20 cellular contexts compared by ENCODE assay signal in genomic region chr10:38032881-38033280, GRCh38. TPM values are rescaled to one million over a fixed set of nuclear protein-coding genes. Genes with fewer than 3 reads are reported as not detected.
DNase-seq lines count a peak whose midpoint lies in the region; ATAC-seq, FAIRE-seq and TF ChIP-seq lines count a peak whose summit lies in the region.
"Had no signal": no experiment of that assay in that cellular context is flagged by ENCODE, and none has a peak within 500 bp of the region (broad histone marks: within the 10 kb centered on the region; RNA-seq: fewer than 3 reads in every experiment).

No MANE protein-coding gene starts in this region.

- H2AFZ ChIP-seq in HepG2 (ENCODE audit: low read length) (no peak overlapping the region), osteoblast (ENCODE audit: low read length) (peak overlapping the region; percentile 72)

- no peak overlapping the region for H3K4me2 ChIP-seq in HepG2 (ENCODE audit: low read depth, low read length)
- H3K4me2 ChIP-seq in osteoblast (ENCODE audit: insufficient read depth, low read length), result peak overlapping the region; percentile 57

- H3K9ac ChIP-seq in liver (ENCODE audit: low read depth in 1 of 2, low read length in 2 of 2) (no peak overlapping the region), HepG2 (ENCODE audit: insufficient read depth, low read depth, low read length) (no peak overlapping the region)

- 21% methylated on average over 5 of the region's 5 CpGs for WGBS in liver
- WGBS in HepG2 (ENCODE audit: low lambda C conversion rate), result 78% methylated on average over 5 of the region's 5 CpGs

- H3K27ac ChIP-seq in liver (ENCODE audit: low read depth in 1 of 2, low read length in 2 of 2), result peak overlapping the region; percentile 85 to 87
- H3K27ac ChIP-seq in HepG2 (ENCODE audit: extremely low read length, insufficient read depth, low read length), result no peak overlapping the region
- peak overlapping the region; percentile 45 for H3K27ac ChIP-seq in osteoblast (ENCODE audit: low read depth, low read length)
- no peak overlapping the region for H3K27ac ChIP-seq in substantia nigra (ENCODE audit: low read depth, low read length, poor library complexity, severe bottlenecking)
- H3K27ac ChIP-seq: prostate gland, SK-N-MC, tibial nerve had no signal

- POLR2A ChIA-PET in HepG2 (lab: Yijun Ruan, JAX), result no interaction called here

- TF ChIP-seq RAD21 in liver (IDR thresholded peaks at IDR 0.05), result peak; percentile 8 to 20
- no peak for TF ChIP-seq RAD21 in HepG2 (CRISPR knock-in tag; IDR thresholded peaks at IDR 0.05)

- BruUV-seq in HepG2 (replicated peaks; lab: Mats Ljungman, UMichigan), result no TSS peak

- no peaks in the 10 kb centered on the region for H3K27me3 Mint-ChIP-seq in progenitor cell of endocrine pancreas
- H3K27me3 Mint-ChIP-seq: activated naive CD8-positive, alpha-beta T cell had no signal

- no peak for FAIRE-seq in HepG2 (lab: Jason Lieb, UNC)

- in situ Hi-C loops in HepG2 (cut with HindIII; ENCODE audit: extremely low pct_ligation_motif_present, low pct_unique_long_range_greater_than_20kb), result no loop called here

- H3K4me3 ChIP-seq in liver (ENCODE audit: low read depth in 1 of 3, low read length in 3 of 3) (no peak overlapping the region), HepG2 (replicated peaks in 1 of 3; ENCODE audit: insufficient read depth in 1 of 3, low read depth in 2 of 3, low read length in 3 of 3) (no peak overlapping the region), osteoblast (ENCODE audit: insufficient read depth, low read length) (peak overlapping the region; percentile 30)
- H3K4me3 ChIP-seq: esophagus squamous epithelium, Peyer's patch, prostate gland, SK-N-MC, tibial nerve had no signal

- H3K36me3 ChIP-seq in liver (ENCODE audit: control insufficient read depth in 4 of 4, insufficient read depth in 3 of 4, low read depth in 1 of 4, low read length in 3 of 4) (peaks cover 5 to 34% (median 26%) of the 10 kb centered on the region in 4 donors), HepG2 (replicated peaks in 1 of 2; ENCODE audit: control insufficient read depth in 1 of 2, insufficient read depth in 2 of 2, low read length in 2 of 2) (peaks cover 7 to 26% of the 10 kb centered on the region in 2 experiments; a peak in 4 of 5 replicates), osteoblast (ENCODE audit: insufficient read depth, low read length) (peaks cover 13% of the 10 kb centered on the region)
- H3K36me3 ChIP-seq: prostate gland had no signal

- H3K27me3 ChIP-seq in liver (ENCODE audit: control insufficient read depth in 4 of 4, insufficient read depth in 4 of 4, low read length in 3 of 4), result no peaks in the 10 kb centered on the region
- no peaks in the 10 kb centered on the region for H3K27me3 ChIP-seq in HepG2 (ENCODE audit: control insufficient read depth in 1 of 2, insufficient read depth in 2 of 2, low read length in 2 of 2)
- no peaks in the 10 kb centered on the region for H3K27me3 ChIP-seq in osteoblast (ENCODE audit: insufficient read depth, low read length)
- H3K27me3 ChIP-seq: esophagus squamous epithelium, Peyer's patch, tibial nerve had no signal

- no peak for TF ChIP-seq CTCF in liver (IDR thresholded peaks at IDR 0.05; ENCODE audit: low read depth, low read length, missing input control)
- no peak for TF ChIP-seq CTCF in HepG2 (CRISPR knock-in tag; IDR thresholded peaks at IDR 0.05)
- no peak for TF ChIP-seq CTCF in osteoblast (IDR thresholded peaks at IDR 0.05; ENCODE audit: extremely low read depth, low read depth, low read length)
- TF ChIP-seq CTCF in progenitor cell of endocrine pancreas (IDR thresholded peaks at IDR 0.05; ENCODE audit: unreplicated experiment), result no peak

- H3K9me3 Mint-ChIP-seq in progenitor cell of endocrine pancreas (ENCODE audit: low read depth), result peaks cover 8% of the 10 kb centered on the region
- H3K9me3 Mint-ChIP-seq: stimulated activated effector memory CD8-positive, alpha-beta T cell treated with anti-CD3 and anti-CD28 coated beads, Interleukin-12 subunit alpha, Interleukin-12 subunit beta, amount 100 ng/mL, for 72 hours had no signal

- CTCF ChIA-PET in HepG2 (lab: Yijun Ruan, JAX; ENCODE audit: low intra/inter-chr PET ratio, low total read pairs), result no interaction called here

- H3K36me3 Mint-ChIP-seq in progenitor cell of endocrine pancreas (ENCODE audit: insufficient read depth), result peaks cover 71% of the 10 kb centered on the region

- TF ChIP-seq POLR2A in HepG2 (IDR thresholded peaks at IDR 0.05; ENCODE audit: insufficient read depth in 1 of 2, low read depth in 2 of 2, low read length in 2 of 2), result no peak

- TF ChIP-seq EP300 in HepG2 (IDR thresholded peaks at IDR 0.05; ENCODE audit: low read depth in 2 of 2, low read length in 2 of 2) (no peak), HepG2 (CRISPR knock-in tag; IDR thresholded peaks at IDR 0.05; ENCODE audit: borderline replicate concordance) (no peak)

- no peaks in the 10 kb centered on the region for H3K9me3 ChIP-seq in liver (ENCODE audit: control insufficient read depth in 4 of 4, low read length in 3 of 4)
- no peaks in the 10 kb centered on the region for H3K9me3 ChIP-seq in HepG2 (ENCODE audit: low read length)
- H3K9me3 ChIP-seq in osteoblast (ENCODE audit: low read depth, low read length), result no peaks in the 10 kb centered on the region
- H3K9me3 ChIP-seq: esophagus squamous epithelium, Peyer's patch, prostate gland had no signal

- no peak overlapping the region for H3K4me3 Mint-ChIP-seq in progenitor cell of endocrine pancreas (ENCODE audit: low read depth)
- H3K4me3 Mint-ChIP-seq: activated naive CD8-positive, alpha-beta T cell; activated T-helper 1 cell treated with anti-CD3 and anti-CD28 coated beads, Interleukin-12 subunit alpha, Interleukin-12 subunit beta, Interleukin-2, Interleukin-4 antibody, amounts not matched to agents 30 ng/mL and 10 ng/mL and 1 ng/mL, durations not matched to agents 14 hours and 24 hours and 36 hours; stimulated activated effector memory CD8-positive, alpha-beta T cell treated with anti-CD3 and anti-CD28 coated beads, Interleukin-12 subunit alpha, Interleukin-12 subunit beta, amount 100 ng/mL, for 72 hours had no signal

- H3K4me1 Mint-ChIP-seq in progenitor cell of endocrine pancreas (ENCODE audit: low read depth), result no peaks in the 10 kb centered on the region
- H3K4me1 Mint-ChIP-seq: stimulated activated effector memory CD8-positive, alpha-beta T cell treated with anti-CD3 and anti-CD28 coated beads, Interleukin-12 subunit alpha, Interleukin-12 subunit beta, amount 100 ng/mL, for 72 hours had no signal

- no peak for ATAC-seq in HepG2
- ATAC-seq: stimulated activated effector memory CD8-positive, alpha-beta T cell treated with anti-CD3 and anti-CD28 coated beads, Interleukin-12 subunit alpha, Interleukin-12 subunit beta, amount 100 ng/mL, for 72 hours had no signal

- H3K79me2 ChIP-seq in HepG2 (ENCODE audit: insufficient read depth, low read length) (no peaks in the 10 kb centered on the region), osteoblast (ENCODE audit: insufficient read depth, low read length) (no peaks in the 10 kb centered on the region)

- intact Hi-C loops in HepG2 (cut with micrococcal nuclease; ENCODE audit: unreplicated experiment), result no loop called here

- DNase-seq in HepG2 (ENCODE audit: low spot score) (no peak), fibroblast of the conjunctiva (ENCODE audit: low read depth) (peak; percentile 8), osteoblast (ENCODE audit: insufficient read length, low spot score, missing footprints) (no peak), NCI-H82 (lab: John Stamatoyannopoulos, UW) (no peak), substantia nigra (lab: John Stamatoyannopoulos, UW) (no peak), progenitor cell of endocrine pancreas (ENCODE audit: low spot score, unreplicated experiment) (no peak), D341Med (ENCODE audit: low spot score) (no peak)
- DNase-seq: activated CD4-positive, CD25-positive, alpha-beta regulatory T cell treated with anti-CD3 and anti-CD28 coated beads, Interleukin-2, amount 50 U/mL, for 72 hours; esophagus squamous epithelium; Karpas-422; NCI-H748 treated with DMSO at 0.1 percent for 48 hours; Peyer's patch; T-helper 9 cell had no signal

- H4K20me1 ChIP-seq in HepG2 (ENCODE audit: insufficient read depth, low read length) (no peaks in the 10 kb centered on the region), osteoblast (ENCODE audit: insufficient read depth, low read length) (no peaks in the 10 kb centered on the region)

- H3K4me1 ChIP-seq in liver (ENCODE audit: control insufficient read depth in 4 of 4, insufficient read depth in 4 of 4, low read length in 3 of 4) (peaks cover 0 to 6% (median 2%) of the 10 kb centered on the region in 4 donors), HepG2 (ENCODE audit: insufficient read depth, low read length) (no peaks in the 10 kb centered on the region), osteoblast (ENCODE audit: insufficient read depth, low read length) (no peaks in the 10 kb centered on the region)
- H3K4me1 ChIP-seq: esophagus squamous epithelium, Peyer's patch, prostate gland, tibial nerve had no signal

- no peak overlapping the region for H3K27ac Mint-ChIP-seq in progenitor cell of endocrine pancreas
- H3K27ac Mint-ChIP-seq: activated naive CD8-positive, alpha-beta T cell; activated T-helper 1 cell treated with anti-CD3 and anti-CD28 coated beads, Interleukin-12 subunit alpha, Interleukin-12 subunit beta, Interleukin-2, Interleukin-4 antibody, amounts not matched to agents 30 ng/mL and 10 ng/mL and 1 ng/mL, durations not matched to agents 14 hours and 24 hours and 36 hours; stimulated activated effector memory CD8-positive, alpha-beta T cell treated with anti-CD3 and anti-CD28 coated beads, Interleukin-12 subunit alpha, Interleukin-12 subunit beta, amount 100 ng/mL, for 72 hours had no signal

RNA-seq across cellular contexts. Expression of gene ZNF33A, which starts 22.4 kb away (rescaled TPM):
- total RNA-seq in liver (10 to 100 TPM; 16.2 to 25.7 TPM), HepG2 (2016; rRNA removed; fragmentation: Illumina TruSeq; extraction: Trizol) (22.5 and 35.5 TPM in 2 replicates), osteoblast (26.1 and 29.5 TPM in 2 replicates), progenitor cell of endocrine pancreas (54.8 and 54.9 TPM in 2 replicates)
- polyA plus RNA-seq in liver (10 to 100 TPM in 1 of 2 donors, 1 to 10 TPM in 1; 6.7 to 10.1 TPM), HepG2 (2011; rRNA removed) (11.1 and 13.1 TPM in 2 replicates)
- 2.3 and 3.1 TPM in 2 replicates for total RNA-seq in HepG2 (2016; cell fraction: cytosol; rRNA removed; fragmentation: Illumina TruSeq; extraction: Trizol; ENCODE audit: low read depth)
- total RNA-seq in HepG2 (2016; cell fraction: insoluble cytoplasmic fraction; rRNA removed; fragmentation: Illumina TruSeq; extraction: Trizol), result 21.6 and 34.4 TPM in 2 replicates
- total RNA-seq in HepG2 (2016; cell fraction: membrane; rRNA removed; fragmentation: Illumina TruSeq; extraction: Trizol), result 10.1 and 10.8 TPM in 2 replicates
- 32.1 and 33.5 TPM in 2 replicates for total RNA-seq in HepG2 (2016; cell fraction: nucleus; rRNA removed; fragmentation: Illumina TruSeq; extraction: Trizol)
- polyA plus RNA-seq in HepG2 (2011; cell fraction: cytosol; rRNA removed), result 5.0 and 7.0 TPM in 2 replicates
- 10.1 and 10.9 TPM in 2 replicates for polyA plus RNA-seq in HepG2 (2011; cell fraction: nucleus; rRNA removed)
- polyA plus RNA-seq in HepG2 (2012), result 11.7 and 12.5 TPM in 2 replicates
- 2.9 and 3.5 TPM in 2 replicates for polyA plus RNA-seq in HepG2 (2016; cell fraction: cytosol; fragmentation: Illumina TruSeq; extraction: Trizol; ENCODE audit: low read depth)
- 20.2 and 21.8 TPM in 2 replicates for polyA plus RNA-seq in HepG2 (2016; cell fraction: insoluble cytoplasmic fraction; fragmentation: Illumina TruSeq; extraction: Trizol; ENCODE audit: low read depth)
- 6.5 and 7.0 TPM in 2 replicates for polyA plus RNA-seq in HepG2 (2016; cell fraction: membrane; fragmentation: Illumina TruSeq; extraction: Trizol; ENCODE audit: low read depth)
- 29.0 and 36.8 TPM in 2 replicates for polyA plus RNA-seq in HepG2 (2016; cell fraction: nucleus; fragmentation: Illumina TruSeq; extraction: Trizol; ENCODE audit: insufficient read depth, low read depth)
- polyA minus RNA-seq in HepG2 (2011; rRNA and poly(A)+ RNA removed; ENCODE audit: low replicate concordance), result 15.2 and 20.1 TPM in 2 replicates
- 9.8 and 10.1 TPM in 2 replicates for polyA minus RNA-seq in HepG2 (2011; cell fraction: cytosol; rRNA and poly(A)+ RNA removed)
- 47.1 and 49.6 TPM in 2 replicates for polyA minus RNA-seq in HepG2 (2011; cell fraction: nucleus; rRNA and poly(A)+ RNA removed)

RNA-seq across cellular contexts. Expression of gene ZNF25, which starts 56.4 kb away (rescaled TPM):
- 1 to 10 TPM; 2.3 to 2.8 TPM for total RNA-seq in liver
- 1 to 10 TPM in 1 of 2 donors, under 1 TPM in 1; 0.93 to 1.1 TPM for polyA plus RNA-seq in liver
- 1.4 and 1.6 TPM in 2 replicates for total RNA-seq in HepG2 (2016; rRNA removed; fragmentation: Illumina TruSeq; extraction: Trizol)
- 0.40 and 0.71 TPM in 2 replicates for total RNA-seq in HepG2 (2016; cell fraction: cytosol; rRNA removed; fragmentation: Illumina TruSeq; extraction: Trizol; ENCODE audit: low read depth)
- total RNA-seq in HepG2 (2016; cell fraction: insoluble cytoplasmic fraction; rRNA removed; fragmentation: Illumina TruSeq; extraction: Trizol), result 1.4 and 1.8 TPM in 2 replicates
- 1.8 and 2.0 TPM in 2 replicates for total RNA-seq in HepG2 (2016; cell fraction: membrane; rRNA removed; fragmentation: Illumina TruSeq; extraction: Trizol)
- total RNA-seq in HepG2 (2016; cell fraction: nucleus; rRNA removed; fragmentation: Illumina TruSeq; extraction: Trizol), result 1.7 and 2.0 TPM in 2 replicates
- polyA plus RNA-seq in HepG2 (2011; rRNA removed), result 1.5 and 1.6 TPM in 2 replicates
- polyA plus RNA-seq in HepG2 (2011; cell fraction: cytosol; rRNA removed), result 0.40 and 0.81 TPM in 2 replicates
- 1.3 and 1.7 TPM in 2 replicates for polyA plus RNA-seq in HepG2 (2011; cell fraction: nucleus; rRNA removed)
- polyA plus RNA-seq in HepG2 (2012), result 1.1 and 1.3 TPM in 2 replicates
- 0.25 and 0.28 TPM in 2 replicates for polyA plus RNA-seq in HepG2 (2016; cell fraction: cytosol; fragmentation: Illumina TruSeq; extraction: Trizol; ENCODE audit: low read depth)
- 1.5 TPM in 2 replicates for polyA plus RNA-seq in HepG2 (2016; cell fraction: insoluble cytoplasmic fraction; fragmentation: Illumina TruSeq; extraction: Trizol; ENCODE audit: low read depth)
- 0.87 and 0.98 TPM in 2 replicates for polyA plus RNA-seq in HepG2 (2016; cell fraction: membrane; fragmentation: Illumina TruSeq; extraction: Trizol; ENCODE audit: low read depth)
- 3.4 and 4.1 TPM in 2 replicates for polyA plus RNA-seq in HepG2 (2016; cell fraction: nucleus; fragmentation: Illumina TruSeq; extraction: Trizol; ENCODE audit: insufficient read depth, low read depth)
- 0.12 and 0.24 TPM in 2 replicates for polyA minus RNA-seq in HepG2 (2011; rRNA and poly(A)+ RNA removed; ENCODE audit: low replicate concordance)
- polyA minus RNA-seq in HepG2 (2011; cell fraction: cytosol; rRNA and poly(A)+ RNA removed), result 0.89 and 1.1 TPM in 2 replicates
- 1.3 and 1.7 TPM in 2 replicates for polyA minus RNA-seq in HepG2 (2011; cell fraction: nucleus; rRNA and poly(A)+ RNA removed)
- 16.6 and 18.6 TPM in 2 replicates for total RNA-seq in osteoblast
- 2.6 and 2.9 TPM in 2 replicates for total RNA-seq in progenitor cell of endocrine pancreas

Comparison
In these comparisons a context has a peak if more than half of its experiments do, and no peak if none do; other contexts are left out.
1. H3K27ac ChIP-seq: peak in liver (2 of 2) and osteoblast (single experiment); none in HepG2 (single experiment) and substantia nigra (single experiment).